8 cellular contexts compared by ENCODE assay signal in genomic region chr3:184174646-184175492, GRCh38. TPM values are rescaled to one million over a fixed set of nuclear protein-coding genes. Genes with fewer than 3 reads are reported as not detected.
DNase-seq lines count a peak whose midpoint lies in the region; ATAC-seq, FAIRE-seq and TF ChIP-seq lines count a peak whose summit lies in the region.

Gene AP2M1, plus strand, starts transcription at chr3:184174855. Its CDS starts 2,139 bp downstream, at chr3:184176994.

- intact Hi-C loops in Right ventricle myocardium inferior (cut with DNase I) = loop anchor here (2.0 kb wide), 2 partner anchors 20 to 40 kb away; partner anchors contain the start of genes DVL3 and EIF2B5
- intact Hi-C loops in pancreas (cut with DNase I) = no loop called here
- intact Hi-C loops in tibial artery (cut with DNase I; ENCODE audit: low total_unique reads) = loop anchor here (2.0 kb wide), 2 partner anchors 20 to 74 kb away; partner anchors contain the start of genes ALG3, DVL3 and EEF1AKMT4

- H3K27me3 ChIP-seq in pancreas (no peaks in the 10 kb centered on the region), tibial artery (no peaks in the 10 kb centered on the region)

- peak within 1 kb of the TSS; percentile 77 for H3K4me3 ChIP-seq in GM12865 (ENCODE audit: low read depth, low read length)
- H3K4me3 ChIP-seq in pancreas = peak within 1 kb of the TSS; percentile 68 to 100 (median 87)
- peak within 1 kb of the TSS; percentile 95 to 100 for H3K4me3 ChIP-seq in tibial artery

- no peak for FAIRE-seq in pancreas (lab: Jason Lieb, UNC)

- H3K27ac ChIP-seq in pancreas (peak within 1 kb of the TSS in 3 of 4 donors; percentile 69 to 80 (median 72)), tibial artery (peak within 1 kb of the TSS; percentile 97 to 99)

- 0 to 1% methylated on average over 63 to 73 of the region's 73 CpGs for WGBS in pancreas, 2 donors

- DNase-seq in GM12865 (ENCODE audit: low read depth) (peak; percentile 99), NCI-H1417 (lab: John Stamatoyannopoulos, UW) (peak; percentile 98 to 100 (median 99)), SW 1271 (lab: John Stamatoyannopoulos, UW) (peak; percentile 93 to 99), Right ventricle myocardium inferior (ENCODE audit: missing footprints) (peak; percentile 99), pancreas (peak; percentile 98 to 99 (median 98)), tibial artery (peak; percentile 99)
- peak; percentile 94 for DNase-seq in activated naive CD8-positive, alpha-beta T cell treated with anti-CD3 and anti-CD28 coated beads, Interleukin-2, amount 50 U/mL, for 16 hours (ENCODE audit: low read depth, low spot score)

- H3K36me3 ChIP-seq in pancreas = peaks cover 0 to 24% (median 12%) of the 10 kb centered on the region in 3 donors
- peaks cover 43 to 65% (median 55%) of the 10 kb centered on the region in 3 donors for H3K36me3 ChIP-seq in tibial artery

- H3K4me1 ChIP-seq in pancreas (peaks cover 4 to 12% (median 7%) of the 10 kb centered on the region in 3 donors), tibial artery (peaks cover 0 to 37% (median 28%) of the 10 kb centered on the region in 4 donors)

- H3K9me3 ChIP-seq in pancreas (no peaks in the 10 kb centered on the region), tibial artery (no peaks in the 10 kb centered on the region)

- no peak for TF ChIP-seq CTCF in GM12865 (IDR thresholded peaks at IDR 0.05; ENCODE audit: insufficient read depth, low read depth, low read length, missing control alignments)
- TF ChIP-seq CTCF in pancreas (IDR thresholded peaks at IDR 0.05) = no peak
- TF ChIP-seq CTCF in tibial artery (IDR thresholded peaks at IDR 0.05) = no peak

- ATAC-seq in HG02759 (IDR thresholded peaks at IDR 0.05; ENCODE audit: unreplicated experiment) = peak; percentile 95
- peak; percentile 95 for ATAC-seq in Right ventricle myocardium inferior
- peak; percentile 93 to 97 (median 94) for ATAC-seq in pancreas

RNA-seq across cellular contexts. Expression of gene AP2M1, which starts in this region (rescaled TPM):
- total RNA-seq in Right ventricle myocardium inferior (269 TPM), pancreas (100 to 1,000 TPM in 1 of 6 donors, 10 to 100 TPM in 5; 67.8 to 136 (median 81.8) TPM)
- 100 to 1,000 TPM in 1 of 2 donors, 10 to 100 TPM in 1; 69.3 to 113 TPM for polyA plus RNA-seq in pancreas

Comparison
In these comparisons a context has a peak if more than half of its experiments do, and no peak if none do; other contexts are left out.
1. Peak in every context shown above with its lines: DNase-seq, ATAC-seq, H3K4me3 ChIP-seq and H3K27ac ChIP-seq.
2. intact Hi-C loops: an anchor here in Right ventricle myocardium inferior (2.0 kb wide) and tibial artery (2.0 kb wide); none called in pancreas.